ENCODE assay signal across 1 cellular context in genomic region chr16:70018254-70018653, GRCh38.
TF ChIP-seq lines count a peak whose summit lies in the region.

No MANE protein-coding gene starts in this region.

TF ChIP-seq in SK-N-SH treated with all-trans-retinoic acid at 6 μM for 48 hours, 23 proteins besides CTCF, POLR2A, EP300 and RAD21 (continued from another document):
- TF ChIP-seq, protein P1, sequence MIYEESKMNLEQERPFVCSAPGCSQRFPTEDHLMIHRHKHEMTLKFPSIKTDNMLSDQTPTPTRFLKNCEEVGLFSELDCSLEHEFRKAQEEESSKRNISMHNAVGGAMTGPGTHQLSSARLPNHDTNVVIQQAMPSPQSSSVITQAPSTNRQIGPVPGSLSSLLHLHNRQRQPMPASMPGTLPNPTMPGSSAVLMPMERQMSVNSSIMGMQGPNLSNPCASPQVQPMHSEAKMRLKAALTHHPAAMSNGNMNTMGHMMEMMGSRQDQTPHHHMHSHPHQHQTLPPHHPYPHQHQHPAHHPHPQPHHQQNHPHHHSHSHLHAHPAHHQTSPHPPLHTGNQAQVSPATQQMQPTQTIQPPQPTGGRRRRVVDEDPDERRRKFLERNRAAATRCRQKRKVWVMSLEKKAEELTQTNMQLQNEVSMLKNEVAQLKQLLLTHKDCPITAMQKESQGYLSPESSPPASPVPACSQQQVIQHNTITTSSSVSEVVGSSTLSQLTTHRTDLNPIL (CRISPR knock-in tag; IDR thresholded peaks at IDR 0.05; ENCODE audit: low read depth): no peak
- TF ChIP-seq ZC3H10 (CRISPR knock-in tag; IDR thresholded peaks at IDR 0.05) (no peak), OSR1 (CRISPR knock-in tag; IDR thresholded peaks at IDR 0.05) (no peak), ZNF565 (CRISPR knock-in tag; conservative IDR thresholded peaks at IDR 0.05; ENCODE audit: low read depth) (no peak), ZFP3 (CRISPR knock-in tag; IDR thresholded peaks at IDR 0.05) (no peak), ISL1 (CRISPR knock-in tag; IDR thresholded peaks at IDR 0.05) (no peak), SNAI2 (CRISPR knock-in tag; IDR thresholded peaks at IDR 0.05) (no peak), PPARA (CRISPR knock-in tag; IDR thresholded peaks at IDR 0.05; ENCODE audit: borderline replicate concordance) (no peak)
